ENCODE assay signal across 1 cellular context in the genomic region with DNA sequence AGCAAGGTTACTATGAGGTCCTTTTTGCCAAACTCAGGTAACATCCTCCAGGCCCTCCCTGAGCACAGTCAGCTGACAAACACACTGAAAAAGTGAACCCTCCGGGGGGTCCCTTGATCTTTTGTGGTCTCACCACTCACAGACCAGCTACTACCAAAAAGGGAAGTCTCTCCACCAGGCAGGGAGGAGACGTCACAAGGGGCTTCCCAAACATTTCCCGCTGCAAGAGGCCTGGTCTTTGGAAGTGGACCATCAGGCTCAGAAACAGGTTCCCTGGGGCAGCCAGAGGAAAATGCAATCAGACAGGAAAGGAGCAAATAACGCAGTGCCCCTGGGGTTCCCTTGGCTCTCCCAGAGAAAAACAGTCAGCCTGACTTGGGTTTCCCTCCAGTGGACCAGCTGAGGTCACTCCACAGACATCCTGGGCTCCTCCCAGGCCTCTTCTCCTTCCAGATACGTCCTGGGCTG.
TF ChIP-seq lines count a peak whose summit lies in the region.

No MANE protein-coding gene starts in this region.

TF ChIP-seq in IMR-90, 13 proteins besides CTCF, POLR2A, EP300 and RAD21:
- TF ChIP-seq SMC3 (IDR thresholded peaks at IDR 0.05; ENCODE audit: low read depth, low read length) (no peak), FOS (IDR thresholded peaks at IDR 0.05; ENCODE audit: low read depth, low read length) (no peak), RFX5 (IDR thresholded peaks at IDR 0.05; ENCODE audit: low read depth, low read length) (no peak), CHD1 (IDR thresholded peaks at IDR 0.05; ENCODE audit: low read depth, low read length) (no peak), NFE2L2 (IDR thresholded peaks at IDR 0.05; ENCODE audit: low read depth, low read length) (no peak), RCOR1 (IDR thresholded peaks at IDR 0.05; ENCODE audit: insufficient replicate concordance, low read length) (no peak), MXI1 (IDR thresholded peaks at IDR 0.05; ENCODE audit: borderline replicate concordance, low read depth, low read length) (no peak), CEBPB (IDR thresholded peaks at IDR 0.05; ENCODE audit: low read depth, low read length) (no peak), BHLHE40 (IDR thresholded peaks at IDR 0.05; ENCODE audit: low read depth, low read length) (no peak), MAFK (IDR thresholded peaks at IDR 0.05; ENCODE audit: low read depth, low read length) (no peak), MAZ (IDR thresholded peaks at IDR 0.05; ENCODE audit: borderline replicate concordance, low read depth, low read length) (no peak)
- TF ChIP-seq, protein P1, sequence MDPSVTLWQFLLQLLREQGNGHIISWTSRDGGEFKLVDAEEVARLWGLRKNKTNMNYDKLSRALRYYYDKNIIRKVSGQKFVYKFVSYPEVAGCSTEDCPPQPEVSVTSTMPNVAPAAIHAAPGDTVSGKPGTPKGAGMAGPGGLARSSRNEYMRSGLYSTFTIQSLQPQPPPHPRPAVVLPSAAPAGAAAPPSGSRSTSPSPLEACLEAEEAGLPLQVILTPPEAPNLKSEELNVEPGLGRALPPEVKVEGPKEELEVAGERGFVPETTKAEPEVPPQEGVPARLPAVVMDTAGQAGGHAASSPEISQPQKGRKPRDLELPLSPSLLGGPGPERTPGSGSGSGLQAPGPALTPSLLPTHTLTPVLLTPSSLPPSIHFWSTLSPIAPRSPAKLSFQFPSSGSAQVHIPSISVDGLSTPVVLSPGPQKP (IDR thresholded peaks at IDR 0.05; ENCODE audit: borderline replicate concordance, low read depth, low read length): no peak
- TF ChIP-seq, protein P2, sequence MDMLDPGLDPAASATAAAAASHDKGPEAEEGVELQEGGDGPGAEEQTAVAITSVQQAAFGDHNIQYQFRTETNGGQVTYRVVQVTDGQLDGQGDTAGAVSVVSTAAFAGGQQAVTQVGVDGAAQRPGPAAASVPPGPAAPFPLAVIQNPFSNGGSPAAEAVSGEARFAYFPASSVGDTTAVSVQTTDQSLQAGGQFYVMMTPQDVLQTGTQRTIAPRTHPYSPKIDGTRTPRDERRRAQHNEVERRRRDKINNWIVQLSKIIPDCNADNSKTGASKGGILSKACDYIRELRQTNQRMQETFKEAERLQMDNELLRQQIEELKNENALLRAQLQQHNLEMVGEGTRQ (IDR thresholded peaks at IDR 0.05; ENCODE audit: low read depth, low read length): no peak
